39 cellular contexts compared by ENCODE assay signal in genomic region chr7:123918309-123918708, GRCh38. TPM values are rescaled to one million over a fixed set of nuclear protein-coding genes. Genes with fewer than 3 reads are reported as not detected.
"Had no signal": no experiment of that assay in that cellular context is flagged by ENCODE, and none has a peak within 500 bp of the region (broad histone marks: within the 10 kb centered on the region; RNA-seq: fewer than 3 reads in every experiment).

No MANE protein-coding gene starts in this region.

- DNase-seq: activated CD4-positive, alpha-beta memory T cell treated with anti-CD3 and anti-CD28 coated beads, Interleukin-2, amount 10 ng/mL, durations not matched to agents 7 days and 5 days; activated CD4-positive, alpha-beta T cell treated with anti-CD3 and anti-CD28 coated beads for 1 hour; activated CD4-positive, alpha-beta T cell treated with anti-CD3 and anti-CD28 coated beads for 36 hours; activated CD4-positive, alpha-beta T cell treated with anti-CD3 and anti-CD28 coated beads for 48 hours; activated CD4-positive, alpha-beta T cell treated with anti-CD3 and anti-CD28 coated beads, Interleukin-2, amount 10 ng/mL, durations not matched to agents 7 days and 5 days; activated CD4-positive, alpha-beta T cell treated with anti-CD3 and anti-CD28 coated beads, Interleukin-2, amount 50 U/mL, for 48 hours; activated CD4-positive, CD25-positive, alpha-beta regulatory T cell; activated CD8-positive, alpha-beta memory T cell treated with anti-CD3 and anti-CD28 coated beads for 24 hours; activated CD8-positive, alpha-beta memory T cell treated with anti-CD3 and anti-CD28 coated beads, Interleukin-2, amount 10 ng/mL, durations not matched to agents 7 days and 5 days; activated CD8-positive, alpha-beta memory T cell treated with anti-CD3 and anti-CD28 coated beads, Interleukin-2, amount 50 U/mL, for 48 hours; activated CD8-positive, alpha-beta T cell treated with anti-CD3 and anti-CD28 coated beads, Interleukin-2, amount 10 ng/mL, durations not matched to agents 7 days and 5 days; activated effector memory CD4-positive, alpha-beta T cell treated with Interleukin-2 at 50 U/mL for 16 hours; activated gamma-delta T cell; activated naive CD4-positive, alpha-beta T cell treated with anti-CD3 and anti-CD28 coated beads, Interleukin-2, amount 10 ng/mL, durations not matched to agents 7 days and 5 days; activated naive CD4-positive, alpha-beta T cell treated with Interleukin-2 at 50 U/mL for 16 hours; activated naive CD8-positive, alpha-beta T cell treated with anti-CD3 and anti-CD28 coated beads, Interleukin-2, amount 10 ng/mL, durations not matched to agents 7 days and 5 days; activated naive CD8-positive, alpha-beta T cell treated with anti-CD3 and anti-CD28 coated beads, Interleukin-2, amount 50 U/mL, for 24 hours; activated T-cell treated with anti-CD3 and anti-CD28 coated beads, Interleukin-2, amount 50 U/mL, for 24 hours; activated T-cell treated with anti-CD3 and anti-CD28 coated beads, Interleukin-2, amount 50 U/mL, for 48 hours; amygdala; anterior cingulate cortex; caudate nucleus; cerebellar nuclear complex; T-helper 2 cell; T-helper 9 cell had no signal

- H3K4me3 Mint-ChIP-seq: activated CD4-positive, alpha-beta memory T cell treated with anti-CD3 and anti-CD28 coated beads, Interleukin-2, amount 10 ng/mL, durations not matched to agents 7 days and 5 days; activated CD4-positive, alpha-beta T cell treated with anti-CD3 and anti-CD28 coated beads for 36 hours; activated CD4-positive, alpha-beta T cell treated with anti-CD3 and anti-CD28 coated beads, Interleukin-2, amount 10 ng/mL, durations not matched to agents 7 days and 5 days; activated CD8-positive, alpha-beta memory T cell treated with anti-CD3 and anti-CD28 coated beads, Interleukin-2, amount 10 ng/mL, durations not matched to agents 7 days and 5 days; activated CD8-positive, alpha-beta T cell treated with anti-CD3 and anti-CD28 coated beads, Interleukin-2, amount 10 ng/mL, durations not matched to agents 7 days and 5 days; activated naive CD4-positive, alpha-beta T cell treated with anti-CD3 and anti-CD28 coated beads, Interleukin-2, amount 10 ng/mL, durations not matched to agents 7 days and 5 days; activated naive CD4-positive, alpha-beta T cell treated with anti-CD3 and anti-CD28 coated beads, Interleukin-2, amount 50 U/mL, for 24 hours; activated naive CD8-positive, alpha-beta T cell; activated naive CD8-positive, alpha-beta T cell treated with anti-CD3 and anti-CD28 coated beads, Interleukin-2, amount 10 ng/mL, durations not matched to agents 7 days and 5 days; activated naive CD8-positive, alpha-beta T cell treated with anti-CD3 and anti-CD28 coated beads, Interleukin-2, amount 50 U/mL, for 24 hours; activated T-cell treated with anti-CD3 and anti-CD28 coated beads, Interleukin-2, amount 50 U/mL, for 24 hours; brain; central memory CD8-positive, alpha-beta T cell; T-helper 2 cell treated with Interferon-gamma antibody and Interleukin-4, amounts not matched to agents 5 μg/mL and 100 μg/mL, for 36 hours had no signal

- H3K27ac ChIP-seq: ascending aorta, cardiac muscle cell, VCaP had no signal

- FAIRE-seq: bronchial epithelial cell, TTC549 had no signal

- H3K27ac Mint-ChIP-seq: activated CD4-positive, alpha-beta memory T cell treated with anti-CD3 and anti-CD28 coated beads, Interleukin-2, amount 10 ng/mL, durations not matched to agents 7 days and 5 days; activated CD4-positive, alpha-beta T cell treated with anti-CD3 and anti-CD28 coated beads for 36 hours; activated CD4-positive, alpha-beta T cell treated with anti-CD3 and anti-CD28 coated beads, Interleukin-2, amount 10 ng/mL, durations not matched to agents 7 days and 5 days; activated CD8-positive, alpha-beta memory T cell treated with anti-CD3 and anti-CD28 coated beads, Interleukin-2, amount 10 ng/mL, durations not matched to agents 7 days and 5 days; activated CD8-positive, alpha-beta T cell treated with anti-CD3 and anti-CD28 coated beads, Interleukin-2, amount 10 ng/mL, durations not matched to agents 7 days and 5 days; activated naive CD4-positive, alpha-beta T cell treated with anti-CD3 and anti-CD28 coated beads, Interleukin-2, amount 10 ng/mL, durations not matched to agents 7 days and 5 days; activated naive CD4-positive, alpha-beta T cell treated with anti-CD3 and anti-CD28 coated beads, Interleukin-2, amount 50 U/mL, for 24 hours; activated naive CD8-positive, alpha-beta T cell; activated naive CD8-positive, alpha-beta T cell treated with anti-CD3 and anti-CD28 coated beads, Interleukin-2, amount 10 ng/mL, durations not matched to agents 7 days and 5 days; activated naive CD8-positive, alpha-beta T cell treated with anti-CD3 and anti-CD28 coated beads, Interleukin-2, amount 50 U/mL, for 24 hours; activated T-cell treated with anti-CD3 and anti-CD28 coated beads, Interleukin-2, amount 50 U/mL, for 24 hours; activated T-helper 2 cell treated with anti-CD3 and anti-CD28 coated beads, Interferon-gamma antibody, Interleukin-2, Interleukin-4, amounts not matched to agents 10 μg/mL and 5 μg/mL and 100 μg/mL, durations not matched to agents 14 hours and 24 hours and 36 hours; brain; T-helper 2 cell treated with Interferon-gamma antibody and Interleukin-4, amounts not matched to agents 5 μg/mL and 100 μg/mL, for 36 hours had no signal

- H3K4me1 ChIP-seq: ascending aorta had no signal

- H3K4me3 ChIP-seq: ascending aorta, cardiac muscle cell had no signal

- H3K4me1 Mint-ChIP-seq: activated CD4-positive, alpha-beta memory T cell treated with anti-CD3 and anti-CD28 coated beads, Interleukin-2, amount 10 ng/mL, durations not matched to agents 7 days and 5 days; activated CD4-positive, alpha-beta T cell treated with anti-CD3 and anti-CD28 coated beads for 36 hours; activated CD4-positive, alpha-beta T cell treated with anti-CD3 and anti-CD28 coated beads, Interleukin-2, amount 10 ng/mL, durations not matched to agents 7 days and 5 days; activated CD8-positive, alpha-beta memory T cell treated with anti-CD3 and anti-CD28 coated beads, Interleukin-2, amount 10 ng/mL, durations not matched to agents 7 days and 5 days; activated naive CD4-positive, alpha-beta T cell treated with anti-CD3 and anti-CD28 coated beads, Interleukin-2, amount 10 ng/mL, durations not matched to agents 7 days and 5 days; activated naive CD4-positive, alpha-beta T cell treated with anti-CD3 and anti-CD28 coated beads, Interleukin-2, amount 50 U/mL, for 24 hours; activated naive CD8-positive, alpha-beta T cell treated with anti-CD3 and anti-CD28 coated beads, Interleukin-2, amount 10 ng/mL, durations not matched to agents 7 days and 5 days; activated naive CD8-positive, alpha-beta T cell treated with anti-CD3 and anti-CD28 coated beads, Interleukin-2, amount 50 U/mL, for 24 hours; brain; central memory CD8-positive, alpha-beta T cell had no signal

- H3K9me3 Mint-ChIP-seq: activated CD4-positive, alpha-beta memory T cell treated with anti-CD3 and anti-CD28 coated beads, Interleukin-2, amount 10 ng/mL, durations not matched to agents 7 days and 5 days; activated CD4-positive, alpha-beta T cell treated with anti-CD3 and anti-CD28 coated beads, Interleukin-2, amount 10 ng/mL, durations not matched to agents 7 days and 5 days; activated naive CD4-positive, alpha-beta T cell treated with anti-CD3 and anti-CD28 coated beads, Interleukin-2, amount 10 ng/mL, durations not matched to agents 7 days and 5 days; activated naive CD4-positive, alpha-beta T cell treated with anti-CD3 and anti-CD28 coated beads, Interleukin-2, amount 50 U/mL, for 24 hours; activated naive CD8-positive, alpha-beta T cell treated with anti-CD3 and anti-CD28 coated beads, Interleukin-2, amount 10 ng/mL, durations not matched to agents 7 days and 5 days; activated naive CD8-positive, alpha-beta T cell treated with anti-CD3 and anti-CD28 coated beads, Interleukin-2, amount 50 U/mL, for 24 hours; activated T-cell treated with anti-CD3 and anti-CD28 coated beads, Interleukin-2, amount 50 U/mL, for 24 hours; activated T-helper 2 cell treated with anti-CD3 and anti-CD28 coated beads, Interferon-gamma antibody, Interleukin-2, Interleukin-4, amounts not matched to agents 10 μg/mL and 5 μg/mL and 100 μg/mL, durations not matched to agents 14 hours and 24 hours and 36 hours; brain; central memory CD8-positive, alpha-beta T cell; T-helper 2 cell treated with Interferon-gamma antibody and Interleukin-4, amounts not matched to agents 5 μg/mL and 100 μg/mL, for 36 hours had no signal

- H3K36me3 Mint-ChIP-seq: activated CD8-positive, alpha-beta memory T cell treated with anti-CD3 and anti-CD28 coated beads, Interleukin-2, amount 10 ng/mL, durations not matched to agents 7 days and 5 days; activated naive CD4-positive, alpha-beta T cell treated with anti-CD3 and anti-CD28 coated beads, Interleukin-2, amount 10 ng/mL, durations not matched to agents 7 days and 5 days; activated naive CD4-positive, alpha-beta T cell treated with anti-CD3 and anti-CD28 coated beads, Interleukin-2, amount 50 U/mL, for 24 hours; activated naive CD8-positive, alpha-beta T cell; activated naive CD8-positive, alpha-beta T cell treated with anti-CD3 and anti-CD28 coated beads, Interleukin-2, amount 10 ng/mL, durations not matched to agents 7 days and 5 days; brain had no signal

- ATAC-seq: activated CD4-positive, alpha-beta T cell treated with anti-CD3 and anti-CD28 coated beads for 36 hours; activated CD4-positive, CD25-positive, alpha-beta regulatory T cell treated with anti-CD3 and anti-CD28 coated beads, Interleukin-2, amount 50 U/mL, for 24 hours; activated CD8-positive, alpha-beta memory T cell treated with anti-CD3 and anti-CD28 coated beads, Interleukin-2, amount 10 ng/mL, durations not matched to agents 7 days and 5 days; activated CD8-positive, alpha-beta T cell treated with anti-CD3 and anti-CD28 coated beads, Interleukin-2, amount 10 ng/mL, durations not matched to agents 7 days and 5 days; activated naive CD8-positive, alpha-beta T cell treated with anti-CD3 and anti-CD28 coated beads, Interleukin-2, amount 50 U/mL, for 24 hours had no signal

- H3K9me3 ChIP-seq: ascending aorta had no signal

- H3K36me3 ChIP-seq: ascending aorta, cardiac muscle cell had no signal

- H3K27me3 Mint-ChIP-seq: activated CD4-positive, alpha-beta T cell treated with anti-CD3 and anti-CD28 coated beads, Interleukin-2, amount 10 ng/mL, durations not matched to agents 7 days and 5 days; activated CD8-positive, alpha-beta memory T cell treated with anti-CD3 and anti-CD28 coated beads, Interleukin-2, amount 10 ng/mL, durations not matched to agents 7 days and 5 days; activated naive CD4-positive, alpha-beta T cell treated with anti-CD3 and anti-CD28 coated beads, Interleukin-2, amount 10 ng/mL, durations not matched to agents 7 days and 5 days; activated naive CD8-positive, alpha-beta T cell treated with anti-CD3 and anti-CD28 coated beads, Interleukin-2, amount 10 ng/mL, durations not matched to agents 7 days and 5 days had no signal

- H3K27me3 ChIP-seq: ascending aorta, cardiac muscle cell had no signal

RNA-seq across cellular contexts. Expression of gene SPAM1, which starts 6.7 kb away (rescaled TPM):
- total RNA-seq: activated CD4-positive, alpha-beta memory T cell treated with anti-CD3 and anti-CD28 coated beads, Interleukin-2, amount 10 ng/mL, durations not matched to agents 7 days and 5 days; activated CD4-positive, alpha-beta T cell treated with anti-CD3 and anti-CD28 coated beads for 36 hours; activated CD4-positive, alpha-beta T cell treated with anti-CD3 and anti-CD28 coated beads, Interleukin-2, amount 10 ng/mL, durations not matched to agents 7 days and 5 days; activated CD8-positive, alpha-beta memory T cell treated with anti-CD3 and anti-CD28 coated beads, Interleukin-2, amount 10 ng/mL, durations not matched to agents 7 days and 5 days; activated CD8-positive, alpha-beta T cell treated with anti-CD3 and anti-CD28 coated beads, Interleukin-2, amount 10 ng/mL, durations not matched to agents 7 days and 5 days; activated naive CD8-positive, alpha-beta T cell treated with anti-CD3 and anti-CD28 coated beads, Interleukin-2, amount 10 ng/mL, durations not matched to agents 7 days and 5 days; activated T-helper 2 cell treated with anti-CD3 and anti-CD28 coated beads, Interferon-gamma antibody, Interleukin-2, Interleukin-4, amounts not matched to agents 10 μg/mL and 5 μg/mL and 100 μg/mL, durations not matched to agents 14 hours and 24 hours and 36 hours; ascending aorta; bronchial epithelial cell; cardiac muscle cell; chondrocyte had no signal
- polyA plus RNA-seq: adipose tissue, cardiac muscle cell had no signal
